1 cellular context compared by ENCODE assay signal in the genomic region with DNA sequence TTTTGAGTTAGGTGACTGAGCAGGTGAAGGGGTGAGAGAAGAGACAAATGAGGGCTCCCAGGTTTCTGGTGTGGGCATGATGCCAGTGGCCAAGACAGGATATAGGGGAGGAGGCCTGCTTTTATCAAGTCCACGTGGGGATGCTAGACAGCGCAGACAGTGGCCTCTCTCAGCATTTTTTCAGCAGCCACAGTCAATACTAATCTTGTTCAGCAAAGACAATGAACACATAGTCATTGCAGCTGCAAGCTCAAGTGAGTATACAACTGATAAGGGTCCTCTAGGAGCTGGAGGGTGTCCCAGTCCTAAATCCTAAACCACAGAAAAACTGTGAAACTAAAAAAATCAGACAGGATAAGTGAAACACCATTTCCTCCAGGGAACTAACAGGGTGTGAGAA.
TF ChIP-seq lines count a peak whose summit lies in the region.

No MANE protein-coding gene starts in this region.

TF ChIP-seq in K562, 482 proteins besides CTCF, POLR2A, EP300 and RAD21:
- TF ChIP-seq, protein P1, sequence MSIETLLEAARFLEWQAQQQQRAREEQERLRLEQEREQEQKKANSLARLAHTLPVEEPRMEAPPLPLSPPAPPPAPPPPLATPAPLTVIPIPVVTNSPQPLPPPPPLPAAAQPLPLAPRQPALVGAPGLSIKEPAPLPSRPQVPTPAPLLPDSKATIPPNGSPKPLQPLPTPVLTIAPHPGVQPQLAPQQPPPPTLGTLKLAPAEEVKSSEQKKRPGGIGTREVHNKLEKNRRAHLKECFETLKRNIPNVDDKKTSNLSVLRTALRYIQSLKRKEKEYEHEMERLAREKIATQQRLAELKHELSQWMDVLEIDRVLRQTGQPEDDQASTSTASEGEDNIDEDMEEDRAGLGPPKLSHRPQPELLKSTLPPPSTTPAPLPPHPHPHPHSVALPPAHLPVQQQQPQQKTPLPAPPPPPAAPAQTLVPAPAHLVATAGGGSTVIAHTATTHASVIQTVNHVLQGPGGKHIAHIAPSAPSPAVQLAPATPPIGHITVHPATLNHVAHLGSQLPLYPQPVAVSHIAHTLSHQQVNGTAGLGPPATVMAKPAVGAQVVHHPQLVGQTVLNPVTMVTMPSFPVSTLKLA (conservative IDR thresholded peaks at IDR 0.05) = 0 out of 4 replicates have a peak, but pooled peaks of 1 of the 2 experiments have one; percentile 37
- TF ChIP-seq CBFA2T3 (IDR thresholded peaks at IDR 0.05) (peak; percentile 59), ZNF239 (CRISPR knock-in tag; IDR thresholded peaks at IDR 0.05) (no peak), NR2F6 (CRISPR knock-in tag; IDR thresholded peaks at IDR 0.05) (no peak), TCF3 (CRISPR knock-in tag; IDR thresholded peaks at IDR 0.05) (peak; percentile 38), KAT7 (CRISPR knock-in tag; IDR thresholded peaks at IDR 0.05; ENCODE audit: borderline replicate concordance) (no peak), ZNF224 (CRISPR knock-in tag; IDR thresholded peaks at IDR 0.05) (no peak), DPF2 (IDR thresholded peaks at IDR 0.05) (peak; percentile 19; the same call in 1 of the 2 replicates), CBFA2T2 (conservative IDR thresholded peaks at IDR 0.05) (peak; percentile 46; the same call in 1 of the 2 replicates), NFIC (IDR thresholded peaks at IDR 0.05) (peak; percentile 42), BHLHE40 (IDR thresholded peaks at IDR 0.05; ENCODE audit: low read length) (0 out of 2 replicates have a peak, but pooled peaks have one; percentile 7), SOX6 (IDR thresholded peaks at IDR 0.05) (peak; percentile 24; the same call in 1 of the 2 replicates)
